In genomic region chr4:46937493-46937892, GRCh38 we compare ENCODE assay signal across 14 cellular contexts. TPM values are rescaled to one million over a fixed set of nuclear protein-coding genes. Genes with fewer than 3 reads are reported as not detected.
DNase-seq lines count a peak whose midpoint lies in the region; ATAC-seq, FAIRE-seq and TF ChIP-seq lines count a peak whose summit lies in the region.
"Had no signal": no experiment of that assay in that cellular context is flagged by ENCODE, and none has a peak within 500 bp of the region (broad histone marks: within the 10 kb centered on the region; RNA-seq: fewer than 3 reads in every experiment).

No MANE protein-coding gene starts in this region.

- no peak overlapping the region for H2BK120ac ChIP-seq in IMR-90 (ENCODE audit: low read depth, low read length)

- H3K9me3 ChIP-seq in IMR-90 (ENCODE audit: control insufficient read depth, insufficient read depth, low read length): no peaks in the 10 kb centered on the region
- H3K9me3 ChIP-seq: ovary had no signal

- ATAC-seq in IMR-90 (ENCODE audit: low read depth) (no peak), HG03159 (IDR thresholded peaks at IDR 0.05; ENCODE audit: unreplicated experiment) (no peak)

- no peak overlapping the region for H3K23ac ChIP-seq in IMR-90 (ENCODE audit: low read depth, low read length)

- H4K8ac ChIP-seq in IMR-90 (ENCODE audit: low read depth in 2 of 2, low read length in 2 of 2): no peak overlapping the region

- no peak for TF ChIP-seq POLR2A in IMR-90 (IDR thresholded peaks at IDR 0.05; ENCODE audit: low read depth, low read length)

- no peaks in the 10 kb centered on the region for H3K9me1 ChIP-seq in IMR-90 (ENCODE audit: insufficient read depth, low read length)

- peak; percentile 19; the same call in 1 of the 2 replicates for TF ChIP-seq RAD21 in IMR-90 (IDR thresholded peaks at IDR 0.05; ENCODE audit: low read length)

- H3K9ac ChIP-seq in IMR-90 (ENCODE audit: low read depth, low read length): no peak overlapping the region

- H3K14ac ChIP-seq in IMR-90 (replicated peaks; ENCODE audit: low read depth, low read length): no peak overlapping the region

- in situ Hi-C loops in IMR-90 (cut with MboI; ENCODE audit: low sequenced_read_pairs) (loop anchor here (25.0 kb wide), 1 partner anchor 625 kb away; no protein-coding TSS in a partner anchor), astrocyte of the cerebellum (cut with HindIII; ENCODE audit: low sequenced_read_pairs) (no loop called here)

- H2BK15ac ChIP-seq in IMR-90 (ENCODE audit: low read depth, low read length): no peak overlapping the region

- no peak overlapping the region for H2AFZ ChIP-seq in IMR-90 (replicated peaks; ENCODE audit: low read length, poor library complexity)

- dilution Hi-C loops in IMR-90 (cut with HindIII; ENCODE audit: low sequenced_read_pairs, unreplicated experiment): no loop called here

- no peak overlapping the region for H3K56ac ChIP-seq in IMR-90 (ENCODE audit: extremely low read depth, insufficient read depth, low read length)

- H2AK5ac ChIP-seq in IMR-90 (ENCODE audit: low read depth, low read length): no peak overlapping the region

- H2AK9ac ChIP-seq in IMR-90 (replicated peaks; ENCODE audit: low read depth, low read length, poor library complexity): no peak overlapping the region

- H3K4me2 ChIP-seq in IMR-90 (ENCODE audit: low read depth, low read length): no peak overlapping the region

- WGBS in IMR-90 (ENCODE audit: extremely low coverage in 2 of 2, insufficient read length in 1 of 2), 2 experiments: no CpG with 5 or more reads among the region's 1 CpG

- no peak overlapping the region for H4K5ac ChIP-seq in IMR-90 (ENCODE audit: low read depth, low read length)

- TF ChIP-seq CTCF in D721Med (IDR thresholded peaks at IDR 0.05; ENCODE audit: insufficient read depth, missing control alignments): peak; percentile 26
- peak; percentile 36 for TF ChIP-seq CTCF in IMR-90 (conservative IDR thresholded peaks at IDR 0.05; ENCODE audit: low read depth, low read length)
- peak; percentile 37 for TF ChIP-seq CTCF in astrocyte of the cerebellum (IDR thresholded peaks at IDR 0.05; ENCODE audit: low read depth, low read length, missing control alignments)

- FAIRE-seq in D721Med (lab: Jason Lieb, UNC): no peak

- H3K27me3 ChIP-seq in IMR-90 (ENCODE audit: control insufficient read depth, insufficient read depth, low read length): no peaks in the 10 kb centered on the region
- H3K27me3 ChIP-seq: ovary had no signal

- H3K27ac ChIP-seq in IMR-90 (ENCODE audit: insufficient read depth, low read length): no peak overlapping the region
- H3K27ac ChIP-seq: ovary had no signal

- H2BK5ac ChIP-seq in IMR-90 (ENCODE audit: low read depth, low read length, poor library complexity, severe bottlenecking): no peak overlapping the region

- no peak overlapping the region for H2BK20ac ChIP-seq in IMR-90 (ENCODE audit: low read depth, low read length)

- no peaks in the 10 kb centered on the region for H3K79me1 ChIP-seq in IMR-90 (ENCODE audit: low read depth in 1 of 2, low read length in 2 of 2)

- intact Hi-C loops in IMR-90 (cut with micrococcal nuclease): no loop called here

- no peaks in the 10 kb centered on the region for H3K4me1 ChIP-seq in IMR-90 (ENCODE audit: control insufficient read depth, insufficient read depth, low read length)

- POLR2A ChIA-PET in IMR-90 (lab: Charles Lee; ENCODE audit: unreplicated experiment): no interaction called here

- no peak overlapping the region for H4K91ac ChIP-seq in IMR-90 (ENCODE audit: insufficient read depth, low read depth, low read length)

- H3K4ac ChIP-seq in IMR-90 (ENCODE audit: low read depth, low read length): no peak overlapping the region

- CTCF ChIA-PET in IMR-90 (lab: Yijun Ruan, JAX): interaction anchor here (0.9 to 1.1 kb wide), 2 partner anchors 15 to 185 kb away, joined by 3 read pairs; no protein-coding TSS in a partner anchor

- no peaks in the 10 kb centered on the region for H3K36me3 ChIP-seq in IMR-90 (ENCODE audit: control insufficient read depth, insufficient read depth, low read length)
- H3K36me3 ChIP-seq: ovary had no signal

- H4K20me1 ChIP-seq in IMR-90 (ENCODE audit: insufficient read depth, low read length): no peaks in the 10 kb centered on the region

- DNase-seq in D721Med (ENCODE audit: insufficient read length, low spot score): no peak
- DNase-seq in IMR-90: no peak
- DNase-seq in astrocyte of the cerebellum (ENCODE audit: low read depth): no peak
- peak; percentile 3 for DNase-seq in iPS DF 4.7 (ENCODE audit: extremely low read depth, low spot score)
- DNase-seq in activated CD4-positive, alpha-beta T cell treated with anti-CD3 and anti-CD28 coated beads, Interleukin-2, amount 50 U/mL, for 48 hours: no peak
- DNase-seq in 8988T: no peak
- no peak for DNase-seq in pons (ENCODE audit: low spot score)
- DNase-seq: activated naive CD4-positive, alpha-beta T cell treated with Interleukin-2 at 50 U/mL for 16 hours; effector CD8-positive, alpha-beta T cell; NCI-H2029 treated with DMSO at 0.1 percent for 48 hours; ovary; RPMI8226 had no signal

- BruUV-seq in IMR-90 (replicated peaks; lab: Mats Ljungman, UMichigan): no TSS peak

- no peak overlapping the region for H3K4me3 ChIP-seq in IMR-90 (ENCODE audit: insufficient read depth, low read depth, low read length)
- no peak overlapping the region for H3K4me3 ChIP-seq in astrocyte of the cerebellum (ENCODE audit: low read depth, low read length)
- H3K4me3 ChIP-seq: ovary had no signal

- H3K18ac ChIP-seq in IMR-90 (ENCODE audit: low read depth, low read length): no peak overlapping the region

TF ChIP-seq in IMR-90, 13 proteins besides CTCF, POLR2A, EP300 and RAD21:
- TF ChIP-seq MAZ (IDR thresholded peaks at IDR 0.05; ENCODE audit: borderline replicate concordance, low read depth, low read length) (no peak), SMC3 (IDR thresholded peaks at IDR 0.05; ENCODE audit: low read depth, low read length) (peak; percentile 22)

RNA-seq across cellular contexts. Expression of gene COX7B2, which starts 28.4 kb away (rescaled TPM):
- total RNA-seq in IMR-90 (2012; rRNA removed): not detected in 2 replicates
- not detected in 2 replicates for polyA plus RNA-seq in IMR-90 (2012; rRNA removed)
- polyA plus RNA-seq in IMR-90 (2012; cell fraction: cytosol; rRNA removed): not detected in 2 replicates
- not detected in 2 replicates for polyA plus RNA-seq in IMR-90 (2012; cell fraction: nucleus; rRNA removed; ENCODE audit: low replicate concordance)
- total RNA-seq: ovary, temporal lobe had no signal
- polyA plus RNA-seq: ovary had no signal

RNA-seq across cellular contexts. Expression of gene GABRA4, which starts 55.9 kb away (rescaled TPM):
- 1.7 and 1.8 TPM in 2 replicates for total RNA-seq in IMR-90 (2012; rRNA removed)
- polyA plus RNA-seq in IMR-90 (2012; rRNA removed): 1.1 and 1.6 TPM in 2 replicates
- 0.05 and 0.19 TPM in 2 replicates for polyA plus RNA-seq in IMR-90 (2012; cell fraction: cytosol; rRNA removed)
- polyA plus RNA-seq in IMR-90 (2012; cell fraction: nucleus; rRNA removed; ENCODE audit: low replicate concordance): 0.32 and 0.69 TPM in 2 replicates
- polyA plus RNA-seq: ovary had no signal
